ENCODE assay signal across 13 cellular contexts in genomic region chr10:63103971-63104409, GRCh38. TPM values are rescaled to one million over a fixed set of nuclear protein-coding genes. Genes with fewer than 3 reads are reported as not detected.
DNase-seq lines count a peak whose midpoint lies in the region; ATAC-seq and TF ChIP-seq lines count a peak whose summit lies in the region.
"Had no signal": no experiment of that assay in that cellular context is flagged by ENCODE, and none has a peak within 500 bp of the region (broad histone marks: within the 10 kb centered on the region; RNA-seq: fewer than 3 reads in every experiment).

No MANE protein-coding gene starts in this region.

- H3K9me3 ChIP-seq in iPS DF 6.9 (ENCODE audit: control insufficient read depth, insufficient read depth, low read length) (no peaks in the 10 kb centered on the region), gastrocnemius medialis (no peaks in the 10 kb centered on the region), hepatocyte (ENCODE audit: low read depth) (no peaks in the 10 kb centered on the region)
- H3K9me3 ChIP-seq: A549 had no signal

- peaks cover 1% of the 10 kb centered on the region for H3K36me3 Mint-ChIP-seq in activated CD8-positive, alpha-beta memory T cell treated with anti-CD3 and anti-CD28 coated beads, Interleukin-2, amount 10 ng/mL, durations not matched to agents 7 days and 5 days

- no peak for TF ChIP-seq CTCF in gastrocnemius medialis (IDR thresholded peaks at IDR 0.05 in 4 of 5, conservative IDR thresholded peaks at IDR 0.05 in 1 of 5)
- TF ChIP-seq CTCF in hepatocyte (IDR thresholded peaks at IDR 0.05; ENCODE audit: poor library complexity), result no peak

- no peaks in the 10 kb centered on the region for H3K79me2 ChIP-seq in hepatocyte

- H4K20me1 ChIP-seq in hepatocyte (ENCODE audit: insufficient read depth, poor library complexity, severe bottlenecking), result no peaks in the 10 kb centered on the region

- no CpG with 5 or more reads among the region's 7 CpGs for WGBS in iPS DF 6.9 (ENCODE audit: insufficient coverage, insufficient read length)
- 64% methylated on average over 7 of the region's 7 CpGs for WGBS in hepatocyte (ENCODE audit: low lambda C conversion rate, missing lambda C conversion rate)

- no peaks in the 10 kb centered on the region for H3K9me3 Mint-ChIP-seq in activated CD8-positive, alpha-beta memory T cell treated with anti-CD3 and anti-CD28 coated beads, Interleukin-2, amount 10 ng/mL, durations not matched to agents 7 days and 5 days (ENCODE audit: low read depth)

- H3K4me1 Mint-ChIP-seq in activated CD8-positive, alpha-beta memory T cell treated with anti-CD3 and anti-CD28 coated beads, Interleukin-2, amount 10 ng/mL, durations not matched to agents 7 days and 5 days, result peaks cover 22% of the 10 kb centered on the region

- TF ChIP-seq POLR2A in gastrocnemius medialis (IDR thresholded peaks at IDR 0.05), result no peak

- intact Hi-C loops in gastrocnemius medialis (cut with DNase I; ENCODE audit: low total_unique reads), result no loop called here

- peaks cover 5% of the 10 kb centered on the region for H3K27me3 Mint-ChIP-seq in activated CD8-positive, alpha-beta memory T cell treated with anti-CD3 and anti-CD28 coated beads, Interleukin-2, amount 10 ng/mL, durations not matched to agents 7 days and 5 days

- H3K27me3 ChIP-seq in iPS DF 6.9 (ENCODE audit: control insufficient read depth, insufficient read depth, low read length) (no peaks in the 10 kb centered on the region), gastrocnemius medialis (no peaks in the 10 kb centered on the region), hepatocyte (no peaks in the 10 kb centered on the region)

- no peak overlapping the region for H3K27ac ChIP-seq in iPS DF 6.9 (ENCODE audit: low read length)
- H3K27ac ChIP-seq in gastrocnemius medialis, result no peak overlapping the region
- H3K27ac ChIP-seq in hepatocyte, result no peak overlapping the region
- H3K27ac ChIP-seq: A549, coronary artery had no signal

- no peak overlapping the region for H2AFZ ChIP-seq in hepatocyte

- H3K4me1 ChIP-seq in iPS DF 6.9 (ENCODE audit: control insufficient read depth, insufficient read depth, low read length) (no peaks in the 10 kb centered on the region), gastrocnemius medialis (no peaks in the 10 kb centered on the region), hepatocyte (ENCODE audit: insufficient read depth) (no peaks in the 10 kb centered on the region)
- H3K4me1 ChIP-seq: A549 had no signal

- no peak overlapping the region for H3K4me3 Mint-ChIP-seq in activated CD8-positive, alpha-beta memory T cell treated with anti-CD3 and anti-CD28 coated beads, Interleukin-2, amount 10 ng/mL, durations not matched to agents 7 days and 5 days

- peak; percentile 87 for ATAC-seq in activated CD8-positive, alpha-beta memory T cell treated with anti-CD3 and anti-CD28 coated beads, Interleukin-2, amount 10 ng/mL, durations not matched to agents 7 days and 5 days
- ATAC-seq in gastrocnemius medialis (no peak), GM19455 (IDR thresholded peaks at IDR 0.05; ENCODE audit: unreplicated experiment) (no peak)
- ATAC-seq: A549 had no signal

- H3K27ac Mint-ChIP-seq in activated CD8-positive, alpha-beta memory T cell treated with anti-CD3 and anti-CD28 coated beads, Interleukin-2, amount 10 ng/mL, durations not matched to agents 7 days and 5 days, result peak overlapping the region; percentile 49

- CTCF ChIA-PET in activated CD8-positive, alpha-beta memory T cell treated with anti-CD3 and anti-CD28 coated beads, Interleukin-2, amount 10 ng/mL, durations not matched to agents 7 days and 5 days (lab: Charles Lee), result no interaction called here

- in situ Hi-C loops in gastrocnemius medialis (cut with MboI; ENCODE audit: low sequenced_read_pairs in 4 of 4), result loop anchor here in 3 of 4 donors (25.0 kb wide), 2 partner anchors 292 to 1067 kb away; partner anchors contain the start of genes ADO (in 2 of the 3) and EGR2 (in 2 of the 3)

- no peaks in the 10 kb centered on the region for H3K9me2 ChIP-seq in hepatocyte (replicated peaks; ENCODE audit: insufficient read depth)

- H3K36me3 ChIP-seq in iPS DF 6.9 (ENCODE audit: control insufficient read depth, insufficient read depth, low read length) (no peaks in the 10 kb centered on the region), gastrocnemius medialis (no peaks in the 10 kb centered on the region), hepatocyte (replicated peaks; ENCODE audit: insufficient read depth, low read depth) (no peaks in the 10 kb centered on the region)

- peak; percentile 71 for DNase-seq in activated CD4-positive, alpha-beta T cell treated with anti-CD3 and anti-CD28 coated beads for 48 hours
- no peak for DNase-seq in activated CD4-positive, alpha-beta T cell treated with anti-CD3 and anti-CD28 coated beads, Interleukin-2, amount 50 U/mL, for 4 hours
- peak; percentile 82 for DNase-seq in activated CD8-positive, alpha-beta memory T cell treated with anti-CD3 and anti-CD28 coated beads, Interleukin-2, amount 10 ng/mL, durations not matched to agents 7 days and 5 days
- DNase-seq in iPS DF 6.9 (ENCODE audit: low read depth, low spot score) (peak; percentile 48), gastrocnemius medialis (no peak), hepatocyte (ENCODE audit: low spot score) (no peak)
- peak; percentile 35 for DNase-seq in stimulated activated CD8-positive, alpha-beta memory T cell treated with anti-CD3 and anti-CD28 coated beads, Interleukin-7, amount 100 ng/mL, for 24 hours (ENCODE audit: low read depth)
- DNase-seq: GOT3, kidney, NCI-H69 had no signal

- H3K4me3 ChIP-seq in iPS DF 6.9 (ENCODE audit: low read length) (no peak overlapping the region), gastrocnemius medialis (no peak overlapping the region), hepatocyte (no peak overlapping the region)
- H3K4me3 ChIP-seq: A549, coronary artery had no signal

- H3K4me2 ChIP-seq in hepatocyte, result no peak overlapping the region
- H3K4me2 ChIP-seq: A549 had no signal

RNA-seq across cellular contexts. Expression of gene NRBF2, which starts 29.1 kb away (rescaled TPM):
- 10 to 100 TPM; 20.3 to 25.2 TPM for total RNA-seq in activated CD8-positive, alpha-beta memory T cell treated with anti-CD3 and anti-CD28 coated beads, Interleukin-2, amount 10 ng/mL, durations not matched to agents 7 days and 5 days
- total RNA-seq in gastrocnemius medialis, result 10 to 100 TPM; 10.2 to 29.2 (median 13.3) TPM
- total RNA-seq in hepatocyte, result 35.6 and 42.7 TPM in 2 replicates
- 40.8 and 44.5 TPM in 2 replicates for polyA plus RNA-seq in hepatocyte

Comparison
In these comparisons a context has a peak if more than half of its experiments do, and no peak if none do; other contexts are left out.
1. DNase-seq: peak in activated CD4-positive, alpha-beta T cell treated with anti-CD3 and anti-CD28 coated beads for 48 hours (single experiment), activated CD8-positive, alpha-beta memory T cell treated with anti-CD3 and anti-CD28 coated beads, Interleukin-2, amount 10 ng/mL, durations not matched to agents 7 days and 5 days (single experiment), iPS DF 6.9 (single experiment) and stimulated activated CD8-positive, alpha-beta memory T cell treated with anti-CD3 and anti-CD28 coated beads, Interleukin-7, amount 100 ng/mL, for 24 hours (single experiment); none in activated CD4-positive, alpha-beta T cell treated with anti-CD3 and anti-CD28 coated beads, Interleukin-2, amount 50 U/mL, for 4 hours (0 of 2), gastrocnemius medialis (0 of 2) and hepatocyte (single experiment).